ENCODE assay signal across 1 cellular context in genomic region chr16:87278191-87279093, GRCh38.
TF ChIP-seq lines count a peak whose summit lies in the region.

No MANE protein-coding gene starts in this region.

TF ChIP-seq in HepG2, 621 proteins besides CTCF, POLR2A, EP300 and RAD21 (continued from another document and continues in another):
- no peak for TF ChIP-seq SRY (CRISPR knock-in tag; IDR thresholded peaks at IDR 0.05)
- TF ChIP-seq FOXO4 (CRISPR knock-in tag; conservative IDR thresholded peaks at IDR 0.05): no peak
- no peak for TF ChIP-seq SOX6 (IDR thresholded peaks at IDR 0.05)
- TF ChIP-seq SOX6 (CRISPR knock-in tag; IDR thresholded peaks at IDR 0.05): peak; percentile 21; the same call in 1 of the 2 replicates
- 0 out of 2 replicates have a peak, but pooled peaks have one; percentile 34 for TF ChIP-seq RBAK (CRISPR knock-in tag; IDR thresholded peaks at IDR 0.05)
- TF ChIP-seq TAF1 (CRISPR knock-in tag; IDR thresholded peaks at IDR 0.05): no peak
- TF ChIP-seq THAP9 (CRISPR knock-in tag; IDR thresholded peaks at IDR 0.05; ENCODE audit: borderline replicate concordance): no peak
- TF ChIP-seq ZNF512 (CRISPR knock-in tag; IDR thresholded peaks at IDR 0.05): no peak
- TF ChIP-seq IKZF4 (CRISPR knock-in tag; IDR thresholded peaks at IDR 0.05; ENCODE audit: borderline replicate concordance, low read depth, not compliant biosample characterization): peak; percentile 64
- TF ChIP-seq CBX5 (CRISPR knock-in tag; IDR thresholded peaks at IDR 0.05; ENCODE audit: borderline replicate concordance): no peak
- no peak for TF ChIP-seq ZNF232 (CRISPR knock-in tag; IDR thresholded peaks at IDR 0.05; ENCODE audit: borderline replicate concordance)
- TF ChIP-seq RFXAP (CRISPR knock-in tag; IDR thresholded peaks at IDR 0.05; ENCODE audit: borderline replicate concordance): no peak
- TF ChIP-seq NFYC (CRISPR knock-in tag; IDR thresholded peaks at IDR 0.05): no peak
- TF ChIP-seq POLR2AphosphoS5 (IDR thresholded peaks at IDR 0.05; ENCODE audit: low read depth, low read length): no peak
- TF ChIP-seq ZNF101 (CRISPR knock-in tag; IDR thresholded peaks at IDR 0.05; ENCODE audit: borderline replicate concordance, low read depth): no peak
- no peak for TF ChIP-seq RFX3 (CRISPR knock-in tag; IDR thresholded peaks at IDR 0.05)
- no peak for TF ChIP-seq MAFK (conservative IDR thresholded peaks at IDR 0.05 in 1 of 2, IDR thresholded peaks at IDR 0.05 in 1 of 2; ENCODE audit: low read length in 2 of 2)
- TF ChIP-seq ZNF329 (CRISPR knock-in tag; IDR thresholded peaks at IDR 0.05; ENCODE audit: low read depth): no peak
- TF ChIP-seq ZFX (CRISPR knock-in tag; IDR thresholded peaks at IDR 0.05; ENCODE audit: low read depth): no peak
- TF ChIP-seq ZNF556 (CRISPR knock-in tag; IDR thresholded peaks at IDR 0.05; ENCODE audit: borderline replicate concordance): no peak
- no peak for TF ChIP-seq ZNF674 (CRISPR knock-in tag; IDR thresholded peaks at IDR 0.05; ENCODE audit: low read depth)
- TF ChIP-seq HCFC1 (IDR thresholded peaks at IDR 0.05; ENCODE audit: low read depth, low read length): no peak
- no peak for TF ChIP-seq MEIS2 (CRISPR knock-in tag; IDR thresholded peaks at IDR 0.05)
- TF ChIP-seq ZNF720 (CRISPR knock-in tag; IDR thresholded peaks at IDR 0.05): no peak
- no peak for TF ChIP-seq ZNF597 (CRISPR knock-in tag; IDR thresholded peaks at IDR 0.05)
- TF ChIP-seq KLF6 (CRISPR knock-in tag; IDR thresholded peaks at IDR 0.05): no peak
- no peak for TF ChIP-seq HNRNPH1 (optimal IDR thresholded peaks at IDR 0.05; ENCODE audit: low read depth, low read length)
- TF ChIP-seq MBD4 (IDR thresholded peaks at IDR 0.05; ENCODE audit: borderline replicate concordance, low read length): no peak
- TF ChIP-seq ZNF432 (CRISPR knock-in tag; IDR thresholded peaks at IDR 0.05; ENCODE audit: borderline replicate concordance): no peak
- TF ChIP-seq ZNF670 (CRISPR knock-in tag; IDR thresholded peaks at IDR 0.05; ENCODE audit: borderline replicate concordance): no peak
- TF ChIP-seq GPN1 (CRISPR knock-in tag; IDR thresholded peaks at IDR 0.05; ENCODE audit: borderline replicate concordance): no peak
- peak; percentile 78 for TF ChIP-seq HNF1B (CRISPR knock-in tag; IDR thresholded peaks at IDR 0.05)
- TF ChIP-seq GTF3A (CRISPR knock-in tag; conservative IDR thresholded peaks at IDR 0.05): no peak
- TF ChIP-seq ZMYM2 (CRISPR knock-in tag; IDR thresholded peaks at IDR 0.05): no peak
- TF ChIP-seq LRRFIP1 (CRISPR knock-in tag; conservative IDR thresholded peaks at IDR 0.05): no peak
- no peak for TF ChIP-seq NAIF1 (CRISPR knock-in tag; IDR thresholded peaks at IDR 0.05; ENCODE audit: borderline replicate concordance)
- TF ChIP-seq GMEB2 (CRISPR knock-in tag; IDR thresholded peaks at IDR 0.05; ENCODE audit: low read depth): no peak
- 0 out of 2 replicates have a peak, but pooled peaks have one; percentile 19 for TF ChIP-seq UBTF (CRISPR knock-in tag; IDR thresholded peaks at IDR 0.05)
- TF ChIP-seq ZNF234 (CRISPR knock-in tag; conservative IDR thresholded peaks at IDR 0.05): no peak
- no peak for TF ChIP-seq ZNF776 (CRISPR knock-in tag; IDR thresholded peaks at IDR 0.05)
- no peak for TF ChIP-seq NR0B2 (CRISPR knock-in tag; IDR thresholded peaks at IDR 0.05)
- TF ChIP-seq ZNF883 (CRISPR knock-in tag; IDR thresholded peaks at IDR 0.05; ENCODE audit: not compliant biosample characterization): peak; percentile 82
- TF ChIP-seq NR2F6 (IDR thresholded peaks at IDR 0.05): no peak
- 0 out of 2 replicates have a peak, but pooled peaks have one; percentile 41 for TF ChIP-seq NR2F6 (CRISPR knock-in tag; IDR thresholded peaks at IDR 0.05)
- TF ChIP-seq CREBL2 (CRISPR knock-in tag; IDR thresholded peaks at IDR 0.05; ENCODE audit: borderline replicate concordance): no peak
- TF ChIP-seq ARID2 (CRISPR knock-in tag; IDR thresholded peaks at IDR 0.05; ENCODE audit: borderline replicate concordance): no peak
- no peak for TF ChIP-seq ZSCAN29 (CRISPR knock-in tag; conservative IDR thresholded peaks at IDR 0.05)
- TF ChIP-seq JARID2 (CRISPR knock-in tag; IDR thresholded peaks at IDR 0.05; ENCODE audit: insufficient replicate concordance): no peak
- no peak for TF ChIP-seq SRSF1 (optimal IDR thresholded peaks at IDR 0.05; ENCODE audit: low read depth, low read length)
- TF ChIP-seq REPIN1 (CRISPR knock-in tag; IDR thresholded peaks at IDR 0.05; ENCODE audit: borderline replicate concordance, low read depth): no peak
- no peak for TF ChIP-seq SAFB2 (CRISPR knock-in tag; IDR thresholded peaks at IDR 0.05; ENCODE audit: borderline replicate concordance, low read depth)
- no peak for TF ChIP-seq PBX3 (CRISPR knock-in tag; IDR thresholded peaks at IDR 0.05; ENCODE audit: borderline replicate concordance)
- no peak for TF ChIP-seq SPEN (CRISPR knock-in tag; IDR thresholded peaks at IDR 0.05; ENCODE audit: low read depth)
- TF ChIP-seq NONO (IDR thresholded peaks at IDR 0.05): no peak
- no peak for TF ChIP-seq NONO (CRISPR knock-in tag; conservative IDR thresholded peaks at IDR 0.05)
